7 cellular contexts compared by ENCODE assay signal in the genomic region with DNA sequence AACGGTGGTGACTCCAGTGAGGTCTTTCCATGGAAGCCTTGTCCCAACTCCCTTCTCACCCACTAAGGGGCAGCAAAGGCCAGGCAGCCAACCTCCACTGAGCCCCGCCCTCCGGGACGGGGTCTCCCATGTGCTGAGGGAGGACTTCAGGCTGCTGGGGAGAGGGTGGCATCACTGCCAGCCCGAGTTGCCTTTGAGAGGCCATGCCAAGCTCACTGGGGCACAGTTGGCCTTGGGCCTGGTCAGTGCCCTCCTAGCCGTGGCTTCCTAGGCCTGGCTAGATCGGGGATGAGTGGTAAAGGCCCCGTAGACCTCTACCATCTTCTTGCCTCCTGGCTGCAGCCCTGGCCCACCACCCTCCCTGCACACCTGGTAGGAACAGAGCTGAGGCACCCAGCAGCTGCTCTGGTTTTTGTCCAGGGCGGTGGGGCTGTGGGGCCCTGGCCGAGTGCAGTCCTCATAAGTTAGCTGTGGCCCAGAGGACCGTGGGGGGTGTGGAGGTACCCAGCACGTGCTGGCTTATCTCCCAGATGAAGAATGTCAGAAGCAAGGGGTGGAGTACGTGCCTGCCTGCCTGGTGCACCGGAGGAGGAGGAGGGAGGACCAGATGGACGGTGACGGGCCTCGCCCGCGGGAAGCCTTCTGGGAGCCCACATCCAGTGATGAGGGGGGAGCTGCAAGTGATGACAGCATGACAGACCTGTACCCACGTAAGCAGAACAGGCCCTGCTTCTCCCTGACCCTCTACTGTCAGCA. TPM values are rescaled to one million over a fixed set of nuclear protein-coding genes. Genes with fewer than 3 reads are reported as not detected.
DNase-seq lines count a peak whose midpoint lies in the region; ATAC-seq and TF ChIP-seq lines count a peak whose summit lies in the region.
"Had no signal": no experiment of that assay in that cellular context is flagged by ENCODE, and none has a peak within 500 bp of the region (broad histone marks: within the 10 kb centered on the region; RNA-seq: fewer than 3 reads in every experiment).

No MANE protein-coding gene starts in this region.

- peaks cover 72% of the 10 kb centered on the region for H3K4me1 Mint-ChIP-seq in activated T-cell treated with anti-CD3 and anti-CD28 coated beads, Interleukin-2, amount 50 U/mL, for 72 hours (ENCODE audit: low read depth)
- H3K4me1 Mint-ChIP-seq in nephron, result peaks cover 58% of the 10 kb centered on the region

- H3K4me3 Mint-ChIP-seq in activated T-cell treated with anti-CD3 and anti-CD28 coated beads, Interleukin-2, amount 50 U/mL, for 72 hours, result peak overlapping the region in 1 of 2 donors; percentile 24
- H3K4me3 Mint-ChIP-seq in nephron, result peak overlapping the region; percentile 32 to 84 (median 62)

- DNase-seq in NCI-H1092 treated with DMSO at 0.1 percent for 48 hours (lab: John Stamatoyannopoulos, UW) (peak; percentile 16), NCI-H1092 (lab: John Stamatoyannopoulos, UW) (no peak), RPMI8226 (no peak), hepatic stellate cell (ENCODE audit: low spot score) (no peak)
- DNase-seq in activated T-cell treated with anti-CD3 and anti-CD28 coated beads, Interleukin-2, amount 50 U/mL, for 72 hours, result peak; percentile 42 to 56

- ATAC-seq in activated T-cell treated with anti-CD3 and anti-CD28 coated beads, Interleukin-2, amount 50 U/mL, for 72 hours (replicated peaks in 1 of 2), result peak in 1 of 2 donors; percentile 4

- peak overlapping the region; percentile 71 for H3K27ac Mint-ChIP-seq in activated T-cell treated with anti-CD3 and anti-CD28 coated beads, Interleukin-2, amount 50 U/mL, for 72 hours
- H3K27ac Mint-ChIP-seq in nephron, result no peak overlapping the region

- H3K36me3 Mint-ChIP-seq in activated T-cell treated with anti-CD3 and anti-CD28 coated beads, Interleukin-2, amount 50 U/mL, for 72 hours (ENCODE audit: insufficient read depth in 2 of 2), result peaks cover 4 to 18% of the 10 kb centered on the region in 2 donors
- peaks cover 44% of the 10 kb centered on the region for H3K36me3 Mint-ChIP-seq in nephron (ENCODE audit: low read depth)

- TF ChIP-seq CTCF in nephron (IDR thresholded peaks at IDR 0.05; ENCODE audit: unreplicated experiment in 3 of 3), result peak in 2 of 3 experiments; percentile 25 to 34

- no peaks in the 10 kb centered on the region for H3K27me3 Mint-ChIP-seq in activated T-cell treated with anti-CD3 and anti-CD28 coated beads, Interleukin-2, amount 50 U/mL, for 72 hours (ENCODE audit: low read depth)
- H3K27me3 Mint-ChIP-seq in nephron (ENCODE audit: low read depth), result no peaks in the 10 kb centered on the region
- H3K27me3 Mint-ChIP-seq: B cell had no signal

- H3K9me3 Mint-ChIP-seq in activated T-cell treated with anti-CD3 and anti-CD28 coated beads, Interleukin-2, amount 50 U/mL, for 72 hours, result no peaks in the 10 kb centered on the region
- no peaks in the 10 kb centered on the region for H3K9me3 Mint-ChIP-seq in nephron

RNA-seq across cellular contexts. Expression of gene SURF2, which starts 3.2 kb away (rescaled TPM):
- 10 to 100 TPM; 14.7 to 19.9 TPM for total RNA-seq in activated T-cell treated with anti-CD3 and anti-CD28 coated beads, Interleukin-2, amount 50 U/mL, for 72 hours

RNA-seq across cellular contexts. Expression of gene SURF1, which starts 3.3 kb away (rescaled TPM):
- total RNA-seq in activated T-cell treated with anti-CD3 and anti-CD28 coated beads, Interleukin-2, amount 50 U/mL, for 72 hours, result 10 to 100 TPM; 32.7 to 33.4 TPM

RNA-seq across cellular contexts. Expression of gene RPL7A, which starts 11.6 kb away (rescaled TPM):
- total RNA-seq in activated T-cell treated with anti-CD3 and anti-CD28 coated beads, Interleukin-2, amount 50 U/mL, for 72 hours, result 1,000 to 10,000 TPM; 2,529 to 2,856 TPM

RNA-seq across cellular contexts. Expression of gene MED22, which starts 11.7 kb away (rescaled TPM):
- total RNA-seq in activated T-cell treated with anti-CD3 and anti-CD28 coated beads, Interleukin-2, amount 50 U/mL, for 72 hours, result 10 to 100 TPM; 27.4 to 31.5 TPM

RNA-seq across cellular contexts. Expression of gene SURF4, which starts 16.3 kb away (rescaled TPM):
- 100 to 1,000 TPM; 426 to 494 TPM for total RNA-seq in activated T-cell treated with anti-CD3 and anti-CD28 coated beads, Interleukin-2, amount 50 U/mL, for 72 hours

Comparison
In these comparisons a context has a peak if more than half of its experiments do, and no peak if none do; other contexts are left out.
1. DNase-seq: peak in NCI-H1092 treated with DMSO at 0.1 percent for 48 hours (single experiment) and activated T-cell treated with anti-CD3 and anti-CD28 coated beads, Interleukin-2, amount 50 U/mL, for 72 hours (2 of 2); none in NCI-H1092 (single experiment), RPMI8226 (single experiment) and hepatic stellate cell (single experiment).